ENCODE assay signal across 8 cellular contexts in genomic region chr5:43514471-43514815, GRCh38. TPM values are rescaled to one million over a fixed set of nuclear protein-coding genes. Genes with fewer than 3 reads are reported as not detected.
A peak's percentile ranks its signal among the peaks of the same experiment; 100 is the strongest.
DNase-seq lines count a peak whose midpoint lies in the region; ATAC-seq, FAIRE-seq and TF ChIP-seq lines count a peak whose summit lies in the region.

No MANE protein-coding gene starts in this region.

- peaks cover 6% of the 10 kb centered on the region; the same call in 1 of the 3 replicates for H3K36me3 ChIP-seq in K562 (ENCODE audit: control insufficient read depth, insufficient read depth, low read length)
- H3K36me3 ChIP-seq in left lung, result no peaks in the 10 kb centered on the region
- no peaks in the 10 kb centered on the region for H3K36me3 ChIP-seq in stomach smooth muscle (ENCODE audit: control insufficient read depth in 2 of 2, insufficient read depth in 2 of 2, low read length in 2 of 2)

- intact Hi-C loops in K562 (cut with micrococcal nuclease) (no loop called here), left lung (cut with DNase I) (no loop called here)

- TF ChIP-seq CTCF in K562 (IDR thresholded peaks at IDR 0.05 in 2 of 3, conservative IDR thresholded peaks at IDR 0.05 in 1 of 3; ENCODE audit: insufficient read depth in 2 of 3, low read depth in 1 of 3, low read length in 3 of 3), result no peak
- TF ChIP-seq CTCF in left lung (IDR thresholded peaks at IDR 0.05), result no peak

- no peak for TF ChIP-seq POLR2A in K562 (conservative IDR thresholded peaks at IDR 0.05)

- no peak for TF ChIP-seq EP300 in K562 (IDR thresholded peaks at IDR 0.05; ENCODE audit: low read length)

- H3K4me1 ChIP-seq in K562 (replicated peaks in 1 of 2; ENCODE audit: control insufficient read depth in 2 of 2, insufficient read depth in 2 of 2, low read length in 2 of 2) (peaks cover 0 to 16% of the 10 kb centered on the region in 2 experiments; a peak in 4 of 5 replicates), left lung (peaks cover 11 to 18% of the 10 kb centered on the region in 2 donors), stomach smooth muscle (ENCODE audit: control insufficient read depth, insufficient read depth, low read length) (no peaks in the 10 kb centered on the region)

- peak overlapping the region; percentile 95 for H3K4me3 ChIP-seq in GM08714 (ENCODE audit: low read length)
- peak overlapping the region; percentile 64 for H3K4me3 ChIP-seq in K562
- H3K4me3 ChIP-seq in left lung, result peak overlapping the region; percentile 53 to 58
- peak overlapping the region; percentile 81 to 85 for H3K4me3 ChIP-seq in stomach smooth muscle (ENCODE audit: low read length in 2 of 2)

- peak overlapping the region; percentile 93 for H3K4me2 ChIP-seq in K562 (ENCODE audit: insufficient read depth, low read length)

- no peak for TF ChIP-seq RAD21 in K562 (CRISPR knock-in tag; conservative IDR thresholded peaks at IDR 0.05 in 1 of 2, IDR thresholded peaks at IDR 0.05 in 1 of 2)

- H3K9me3 ChIP-seq in K562 (replicated peaks; ENCODE audit: control insufficient read depth, insufficient read depth, low read depth, low read length) (no peaks in the 10 kb centered on the region), left lung (no peaks in the 10 kb centered on the region), stomach smooth muscle (ENCODE audit: control insufficient read depth in 2 of 2, low read length in 2 of 2) (no peaks in the 10 kb centered on the region)

- H2AFZ ChIP-seq in K562 (ENCODE audit: low read depth, low read length), result peak overlapping the region; percentile 93

- H3K79me2 ChIP-seq in K562 (ENCODE audit: control insufficient read depth, insufficient read depth, low read length), result peaks cover 28% of the 10 kb centered on the region

- TSS peak; percentile 80 for BruUV-seq in K562 (replicated peaks; lab: Mats Ljungman, UMichigan)

- in situ Hi-C loops in ACHN (cut with HindIII; ENCODE audit: low pct_ligation_motif_present, low pct_unique_long_range_greater_than_20kb, low sequenced_read_pairs), result no loop called here
- in situ Hi-C loops in K562 (cut with MboI), result no loop called here

- POLR2A ChIA-PET in K562 (lab: Yijun Ruan, JAX), result interaction anchor here (0.6 to 2.1 kb wide), 10 partner anchors 9 to 117 kb away, joined by 3 to 11 read pairs (median 6); no protein-coding TSS in a partner anchor

- H3K9ac ChIP-seq in K562 (ENCODE audit: insufficient read depth in 1 of 2, low read depth in 2 of 2, low read length in 2 of 2) (peak overlapping the region; percentile 89 to 92), stomach smooth muscle (ENCODE audit: low read length in 2 of 2) (peak overlapping the region; percentile 86 to 93)

- ATAC-seq in HG02642 (IDR thresholded peaks at IDR 0.05; ENCODE audit: poor library complexity, unreplicated experiment), result peak; percentile 36
- peak; percentile 65 for ATAC-seq in K562
- ATAC-seq in left lung, result peak; percentile 42

- CTCF ChIA-PET in K562 (lab: Yijun Ruan, JAX; ENCODE audit: low intra/inter-chr PET ratio), result no interaction called here

- DNase-seq in ACHN (peak; percentile 64), NCI-H2107 (lab: John Stamatoyannopoulos, UW) (peak; percentile 42), K562 (ENCODE audit: extremely low read depth in 1 of 4, low spot score in 3 of 4) (peak in 1 of 4 experiments; percentile 25), left lung (no peak), NOMO-1 (lab: John Stamatoyannopoulos, UW; ENCODE audit: unreplicated experiment in 2 of 2) (no peak)

- under 1% methylated on average over 6 of the region's 6 CpGs for WGBS in K562 (ENCODE audit: insufficient coverage, low coverage, missing lambda C conversion rate)

- H3K27me3 ChIP-seq in K562 (ENCODE audit: control insufficient read depth in 2 of 2, insufficient read depth in 2 of 2, low read length in 2 of 2) (no peaks in the 10 kb centered on the region), left lung (no peaks in the 10 kb centered on the region), stomach smooth muscle (ENCODE audit: control insufficient read depth in 1 of 2, insufficient read depth in 2 of 2, low read length in 2 of 2) (no peaks in the 10 kb centered on the region)

- H4K20me1 ChIP-seq in K562 (replicated peaks; ENCODE audit: control insufficient read depth, insufficient read depth, low read length), result no peaks in the 10 kb centered on the region

- no peak for FAIRE-seq in K562 (lab: Jason Lieb, UNC)

- H3K27ac ChIP-seq in K562 (ENCODE audit: extremely low read depth, low read depth, low read length) (peak overlapping the region; percentile 85), left lung (peak overlapping the region; percentile 83 to 91), stomach smooth muscle (ENCODE audit: low read length) (peak overlapping the region; percentile 93)

- peaks cover 2% of the 10 kb centered on the region for H3K9me1 ChIP-seq in K562 (ENCODE audit: control insufficient read depth, insufficient read depth, low read length)

TF ChIP-seq in K562, 482 proteins besides CTCF, POLR2A, EP300 and RAD21 (continues in another document):
- peak; percentile 68 for TF ChIP-seq CHD1 (IDR thresholded peaks at IDR 0.05; ENCODE audit: low read length)
- peak; percentile 51 for TF ChIP-seq ATF3 (IDR thresholded peaks at IDR 0.05)
- no peak for TF ChIP-seq ATF3 (CRISPR knock-in tag; conservative IDR thresholded peaks at IDR 0.05)
- no peak for TF ChIP-seq ZNF584 (CRISPR knock-in tag; IDR thresholded peaks at IDR 0.05; ENCODE audit: low read depth)

RNA-seq across cellular contexts. Expression of gene C5orf34, which starts 0.5 kb away (rescaled TPM):
- 24.9 and 68.1 TPM in 2 replicates for total RNA-seq in K562 (2011; cell fraction: chromatin; rRNA removed; ENCODE audit: low replicate concordance)
- total RNA-seq in K562 (2011; cell fraction: nucleolus; rRNA removed), result 16.0 and 22.9 TPM in 2 replicates
- total RNA-seq in K562 (2011; cell fraction: nucleoplasm; rRNA removed), result 24.2 and 24.8 TPM in 2 replicates
- 13.1 and 13.2 TPM in 2 replicates for total RNA-seq in K562 (2014; rRNA removed)
- total RNA-seq in K562 (2014; rRNA removed; fragmentation: Illumina TruSeq; extraction: Trizol), result 20.7 and 24.3 TPM in 2 replicates
- 18.2 and 19.0 TPM in 2 replicates for total RNA-seq in K562 (2015; rRNA removed; fragmentation: Illumina TruSeq; extraction: Trizol)
- total RNA-seq in K562 (2021), result 13.8 and 15.7 TPM in 2 replicates
- polyA plus RNA-seq in K562 (2011; rRNA removed), result 28.9 and 32.6 TPM in 2 replicates
- polyA plus RNA-seq in K562 (2011; cell fraction: cytosol; rRNA removed), result 6.9 and 11.5 TPM in 2 replicates
- 27.4 and 34.7 TPM in 2 replicates for polyA plus RNA-seq in K562 (2011; cell fraction: nucleus; rRNA removed)
- 8.8 and 12.3 TPM in 2 replicates for polyA plus RNA-seq in K562 (2012)
- 19.4 and 23.5 TPM in 2 replicates for polyA plus RNA-seq in K562 (2014; fragmentation: Illumina TruSeq; extraction: Trizol)
- polyA plus RNA-seq in K562 (2014; fragmentation: Nextera tagmentation; extraction: Ambion mirVana), result 10 to 100 TPM; 21.4 to 27.8 TPM
- 18.1 and 18.9 TPM in 2 replicates for polyA plus RNA-seq in K562 (2014; rRNA removed)
- 37.6 and 39.6 TPM in 2 replicates for polyA minus RNA-seq in K562 (2011; rRNA and poly(A)+ RNA removed)
- polyA minus RNA-seq in K562 (2011; cell fraction: cytosol; rRNA and poly(A)+ RNA removed), result 6.2 and 11.1 TPM in 2 replicates
- polyA minus RNA-seq in K562 (2011; cell fraction: nucleus; rRNA and poly(A)+ RNA removed), result 23.6 and 40.1 TPM in 2 replicates
- 1 to 10 TPM; 1.8 to 2.2 TPM for total RNA-seq in left lung

RNA-seq across cellular contexts. Expression of gene TMEM267, which starts 30.8 kb away (rescaled TPM):
- 16.8 and 49.2 TPM in 2 replicates for total RNA-seq in K562 (2011; cell fraction: chromatin; rRNA removed; ENCODE audit: low replicate concordance)
- total RNA-seq in K562 (2011; cell fraction: nucleolus; rRNA removed), result 7.2 and 8.0 TPM in 2 replicates
- 20.4 and 22.3 TPM in 2 replicates for total RNA-seq in K562 (2011; cell fraction: nucleoplasm; rRNA removed)
- total RNA-seq in K562 (2014; rRNA removed) (8.1 and 11.3 TPM in 2 replicates), K562 (2014; rRNA removed; fragmentation: Illumina TruSeq; extraction: Trizol) (17.8 and 21.2 TPM in 2 replicates), K562 (2015; rRNA removed; fragmentation: Illumina TruSeq; extraction: Trizol) (12.1 and 13.3 TPM in 2 replicates), K562 (2021) (19.3 and 19.9 TPM in 2 replicates), left lung (10 to 100 TPM; 13.2 to 13.8 TPM)
- polyA plus RNA-seq in K562 (2011; rRNA removed) (29.1 and 31.9 TPM in 2 replicates), K562 (2014; fragmentation: Illumina TruSeq; extraction: Trizol) (15.4 and 17.0 TPM in 2 replicates), K562 (2014; fragmentation: Nextera tagmentation; extraction: Ambion mirVana) (10 to 100 TPM; 51.1 to 61.1 TPM), K562 (2014; rRNA removed) (13.2 and 19.1 TPM in 2 replicates)
- 4.6 and 13.5 TPM in 2 replicates for polyA plus RNA-seq in K562 (2011; cell fraction: cytosol; rRNA removed)
- 20.1 and 30.5 TPM in 2 replicates for polyA plus RNA-seq in K562 (2011; cell fraction: nucleus; rRNA removed)
- 15.9 and 25.5 TPM in 2 replicates for polyA plus RNA-seq in K562 (2012)
- 35.3 and 41.3 TPM in 2 replicates for polyA minus RNA-seq in K562 (2011; rRNA and poly(A)+ RNA removed)
- polyA minus RNA-seq in K562 (2011; cell fraction: cytosol; rRNA and poly(A)+ RNA removed), result 6.4 and 6.7 TPM in 2 replicates
- 5.0 and 7.0 TPM in 2 replicates for polyA minus RNA-seq in K562 (2011; cell fraction: nucleus; rRNA and poly(A)+ RNA removed)

RNA-seq across cellular contexts. Expression of gene PAIP1, which starts 42.4 kb away (rescaled TPM):
- total RNA-seq in K562 (2011; cell fraction: chromatin; rRNA removed; ENCODE audit: low replicate concordance), result 20.6 and 26.6 TPM in 2 replicates
- 10.8 and 11.4 TPM in 2 replicates for total RNA-seq in K562 (2011; cell fraction: nucleolus; rRNA removed)
- total RNA-seq in K562 (2011; cell fraction: nucleoplasm; rRNA removed), result 21.5 and 22.1 TPM in 2 replicates
- total RNA-seq in K562 (2014; rRNA removed), result 77.6 and 82.2 TPM in 2 replicates
- total RNA-seq in K562 (2014; rRNA removed; fragmentation: Illumina TruSeq; extraction: Trizol), result 133 and 145 TPM in 2 replicates
- total RNA-seq in K562 (2015; rRNA removed; fragmentation: Illumina TruSeq; extraction: Trizol), result 132 and 139 TPM in 2 replicates
- 94.5 and 102 TPM in 2 replicates for total RNA-seq in K562 (2021)
- polyA plus RNA-seq in K562 (2011; rRNA removed), result 160 and 181 TPM in 2 replicates
- polyA plus RNA-seq in K562 (2011; cell fraction: cytosol; rRNA removed), result 63.7 and 111 TPM in 2 replicates
- polyA plus RNA-seq in K562 (2011; cell fraction: nucleus; rRNA removed), result 31.0 and 62.6 TPM in 2 replicates
- polyA plus RNA-seq in K562 (2012), result 62.7 and 79.2 TPM in 2 replicates
- polyA plus RNA-seq in K562 (2014; fragmentation: Illumina TruSeq; extraction: Trizol), result 107 and 136 TPM in 2 replicates
- polyA plus RNA-seq in K562 (2014; fragmentation: Nextera tagmentation; extraction: Ambion mirVana), result 10 to 100 TPM; 51.7 to 56.9 TPM
- 85.5 and 93.1 TPM in 2 replicates for polyA plus RNA-seq in K562 (2014; rRNA removed)
- polyA minus RNA-seq in K562 (2011; rRNA and poly(A)+ RNA removed), result 123 and 148 TPM in 2 replicates
- polyA minus RNA-seq in K562 (2011; cell fraction: cytosol; rRNA and poly(A)+ RNA removed), result 59.0 and 76.1 TPM in 2 replicates
- 16.0 and 34.2 TPM in 2 replicates for polyA minus RNA-seq in K562 (2011; cell fraction: nucleus; rRNA and poly(A)+ RNA removed)
- 10 to 100 TPM; 78.2 to 78.6 TPM for total RNA-seq in left lung

Comparison
In these comparisons a context has a peak if more than half of its experiments do, and no peak if none do; other contexts are left out.
1. DNase-seq: peak in ACHN (single experiment) and NCI-H2107 (single experiment); none in left lung (0 of 2) and NOMO-1 (0 of 2).
2. RNA of gene C5orf34, which starts 0.5 kb away (total RNA-seq): 13.1 to 68.1 TPM in K562; 1.8 to 2.2 TPM in left lung; every median in the first group is over 4 times any median in the second.
3. Peak in every context shown above with its lines, with median percentiles within 50 percentile points of each other: H3K4me3 ChIP-seq, ATAC-seq and H3K27ac ChIP-seq.